8 cellular contexts compared by ENCODE assay signal in genomic region chr1:91501527-91501859, GRCh38. TPM values are rescaled to one million over a fixed set of nuclear protein-coding genes. Genes with fewer than 3 reads are reported as not detected.
DNase-seq lines count a peak whose midpoint lies in the region; ATAC-seq and TF ChIP-seq lines count a peak whose summit lies in the region.

No MANE protein-coding gene starts in this region.

- H3K4ac ChIP-seq in mesendoderm (ENCODE audit: low read depth, low read length), result peak overlapping the region; percentile 60

- H2BK5ac ChIP-seq in mesendoderm (ENCODE audit: low read length), result no peak overlapping the region

- no peak overlapping the region for H4K5ac ChIP-seq in mesendoderm (ENCODE audit: low read length)

- ATAC-seq in GM18517 (IDR thresholded peaks at IDR 0.05; ENCODE audit: unreplicated experiment), result peak; percentile 24
- ATAC-seq in HG03064 (IDR thresholded peaks at IDR 0.05; ENCODE audit: low read depth, unreplicated experiment), result peak; percentile 4

- intact Hi-C loops in mammary epithelial cell (cut with micrococcal nuclease), result loop anchor here (2.0 to 10.0 kb wide), 3 partner anchors 61 to 337 kb away; no protein-coding TSS in a partner anchor

- TF ChIP-seq CTCF in mammary epithelial cell (conservative IDR thresholded peaks at IDR 0.05 in 1 of 2, IDR thresholded peaks at IDR 0.05 in 1 of 2; ENCODE audit: extremely low read depth in 1 of 2, insufficient read depth in 1 of 2, low read depth in 1 of 2, low read length in 2 of 2), result no peak

- H4K20me1 ChIP-seq in mammary epithelial cell (ENCODE audit: insufficient read depth, low read length), result no peaks in the 10 kb centered on the region

- no peak overlapping the region for H2AK5ac ChIP-seq in mesendoderm (ENCODE audit: low read length)

- in situ Hi-C loops in mammary epithelial cell (cut with MboI; ENCODE audit: low sequenced_read_pairs in 2 of 2), result loop anchor here in 1 of 2 donors (25.0 kb wide), 1 partner anchor 786 kb away; the partner anchor contains the start of genes GLMN and RPAP2

- H3K9me3 ChIP-seq in mammary epithelial cell (replicated peaks; ENCODE audit: insufficient read depth, low read length), result no peaks in the 10 kb centered on the region

- no peaks in the 10 kb centered on the region for H3K36me3 ChIP-seq in mammary epithelial cell (ENCODE audit: insufficient read depth, low read length)
- no peaks in the 10 kb centered on the region for H3K36me3 ChIP-seq in mesendoderm (ENCODE audit: control insufficient read depth, insufficient read depth, low read length)

- H3K4me2 ChIP-seq in mammary epithelial cell (ENCODE audit: insufficient read depth, low read depth, low read length) (peak overlapping the region; percentile 88), mesendoderm (ENCODE audit: low read length) (peak overlapping the region; percentile 18)

- H3K4me3 ChIP-seq in mammary epithelial cell (replicated peaks in 1 of 3; ENCODE audit: insufficient read depth in 1 of 3, low read depth in 2 of 3, low read length in 3 of 3) (peak overlapping the region; percentile 59 to 76 (median 67)), mesendoderm (ENCODE audit: low read length) (peak overlapping the region; percentile 29)

- peaks cover 4% of the 10 kb centered on the region for H3K79me1 ChIP-seq in mesendoderm (ENCODE audit: low read length)

- whole genome bisulfite sequencing in mammary epithelial cell (ENCODE audit: low coverage, missing lambda C conversion rate), result 2% methylated on average over 9 of the region's 9 CpGs
- no CpG with 5 or more reads among the region's 9 CpGs for WGBS in mesendoderm (ENCODE audit: extremely low coverage, insufficient coverage, low lambda C conversion rate)

- H3K27ac ChIP-seq in mammary epithelial cell (ENCODE audit: insufficient read depth, low read depth, low read length), result peak overlapping the region; percentile 85
- peak overlapping the region; percentile 99 for H3K27ac ChIP-seq in mesendoderm (ENCODE audit: low read depth, low read length)

- H3K4me1 ChIP-seq in mammary epithelial cell (ENCODE audit: insufficient read depth, low read length) (peaks cover 3% of the 10 kb centered on the region), mesendoderm (ENCODE audit: control insufficient read depth, low read depth, low read length) (peaks cover 4% of the 10 kb centered on the region)

- H3K79me2 ChIP-seq in mammary epithelial cell (ENCODE audit: insufficient read depth, low read length) (peaks cover 24% of the 10 kb centered on the region), mesendoderm (ENCODE audit: control insufficient read depth, insufficient read depth, low read length) (peaks cover 9% of the 10 kb centered on the region)

- H2BK15ac ChIP-seq in mesendoderm (replicated peaks; ENCODE audit: low read depth), result no peak overlapping the region

- H2AFZ ChIP-seq in mammary epithelial cell (ENCODE audit: low read depth, low read length), result peak overlapping the region; percentile 97

- peak overlapping the region; percentile 99 for H3K56ac ChIP-seq in mesendoderm (ENCODE audit: low read length)

- H4K8ac ChIP-seq in mesendoderm (ENCODE audit: low read depth, low read length), result no peak overlapping the region

- DNase-seq in Ammon's horn (ENCODE audit: low spot score) (peak; percentile 37), NCI-H226 (peak; percentile 27), mammary epithelial cell (no peak), mesendoderm (no peak), NCI-H524 treated with DMSO at 0.1 percent for 48 hours (lab: John Stamatoyannopoulos, UW) (no peak)
- DNase-seq in activated effector memory CD4-positive, alpha-beta T cell treated with Interleukin-2 at 50 U/mL for 16 hours, result no peak

- CTCF ChIA-PET in mammary epithelial cell (lab: Charles Lee; ENCODE audit: low non-redundant PET), result no interaction called here

- TSS peak; percentile 29 for BruUV-seq in mammary epithelial cell (replicated peaks; lab: Mats Ljungman, UMichigan)

- dilution Hi-C loops in mammary epithelial cell (cut with HindIII; ENCODE audit: low sequenced_read_pairs), result no loop called here

- H2BK120ac ChIP-seq in mesendoderm (ENCODE audit: low read depth, low read length), result no peak overlapping the region

- H3K23ac ChIP-seq in mesendoderm (ENCODE audit: low read length), result no peak overlapping the region

- H3K9ac ChIP-seq in mammary epithelial cell (ENCODE audit: insufficient read depth, low read length), result peak overlapping the region; percentile 89
- peak overlapping the region; percentile 92 for H3K9ac ChIP-seq in mesendoderm (ENCODE audit: low read length)

- no peaks in the 10 kb centered on the region for H3K27me3 ChIP-seq in mammary epithelial cell (ENCODE audit: insufficient read depth, low read length)
- H3K27me3 ChIP-seq in mesendoderm (ENCODE audit: insufficient read depth, low read length, poor library complexity), result no peaks in the 10 kb centered on the region

- peak overlapping the region; percentile 96 for H3K18ac ChIP-seq in mesendoderm (ENCODE audit: low read length)

RNA-seq across cellular contexts. Expression of gene CDC7, which starts 0.8 kb away (rescaled TPM):
- total RNA-seq in mammary epithelial cell, result 1 to 10 TPM; 2.8 to 7.6 TPM
- 4.1 TPM for polyA plus RNA-seq in mammary epithelial cell
- 5.6 TPM for polyA minus RNA-seq in mammary epithelial cell
- polyA plus RNA-seq in mesendoderm (2013, experiment 1 of 2), result 25.9 TPM
- 25.5 TPM for polyA plus RNA-seq in mesendoderm (2013, experiment 2 of 2)

Comparison
In these comparisons a context has a peak if more than half of its experiments do, and no peak if none do; other contexts are left out.
1. DNase-seq: peak in Ammon's horn (single experiment) and NCI-H226 (single experiment); none in mammary epithelial cell (single experiment), mesendoderm (single experiment), NCI-H524 treated with DMSO at 0.1 percent for 48 hours (single experiment) and activated effector memory CD4-positive, alpha-beta T cell treated with Interleukin-2 at 50 U/mL for 16 hours (single experiment).